8 cellular contexts compared by ENCODE assay signal in genomic region chr20:42530855-42531674, GRCh38.
A peak's percentile ranks its signal among the peaks of the same experiment; 100 is the strongest.
DNase-seq lines count a peak whose midpoint lies in the region; ATAC-seq and TF ChIP-seq lines count a peak whose summit lies in the region.

No MANE protein-coding gene starts in this region.

- no peaks in the 10 kb centered on the region for H3K27me3 ChIP-seq in HL-60 (ENCODE audit: insufficient read depth, poor library complexity, severe bottlenecking)
- no peaks in the 10 kb centered on the region for H3K27me3 ChIP-seq in iPS DF 6.9 (ENCODE audit: control insufficient read depth, insufficient read depth, low read length)

- WGBS in iPS DF 6.9 (ENCODE audit: insufficient coverage, insufficient read length) = no CpG with 5 or more reads among the region's 10 CpGs

- H3K4me1 Mint-ChIP-seq in T-helper 17 cell = no peaks in the 10 kb centered on the region

- H3K4me3 Mint-ChIP-seq in T-helper 17 cell = no peak overlapping the region

- peaks cover 2% of the 10 kb centered on the region for H3K36me3 Mint-ChIP-seq in T-helper 17 cell (ENCODE audit: low read depth)

- DNase-seq in DMS 273 treated with DMSO at 0.1 percent for 48 hours (lab: John Stamatoyannopoulos, UW) = peak; percentile 5
- peak in 1 of 2 experiments; percentile 5 for DNase-seq in HL-60 (ENCODE audit: low read depth in 1 of 2, low spot score in 1 of 2)
- peak; percentile 10 for DNase-seq in RPMI7951 (ENCODE audit: low read depth)
- DNase-seq in iPS DF 6.9 (ENCODE audit: low read depth, low spot score) = peak; percentile 27
- no peak for DNase-seq in T-helper 17 cell
- no peak for DNase-seq in stimulated activated CD4-positive, alpha-beta T cell treated with anti-CD3 and anti-CD28 coated beads, Interleukin-2, amount 100 ng/mL, for 48 hours
- no peak for DNase-seq in ureter (ENCODE audit: low spot score)

- ATAC-seq in T-helper 17 cell = no peak
- no peak for ATAC-seq in GM19023 (IDR thresholded peaks at IDR 0.05; ENCODE audit: unreplicated experiment)

- no peak overlapping the region for H3K27ac ChIP-seq in HL-60 (replicated peaks)
- H3K27ac ChIP-seq in iPS DF 6.9 (ENCODE audit: low read length) = no peak overlapping the region

- H3K4me3 ChIP-seq in HL-60 (replicated peaks; ENCODE audit: insufficient read depth, low read length) = no peak overlapping the region
- H3K4me3 ChIP-seq in iPS DF 6.9 (ENCODE audit: low read length) = no peak overlapping the region

- H3K27me3 Mint-ChIP-seq in T-helper 17 cell = peaks cover 6% of the 10 kb centered on the region

- H3K4me1 ChIP-seq in iPS DF 6.9 (ENCODE audit: control insufficient read depth, insufficient read depth, low read length) = no peaks in the 10 kb centered on the region

- peak; percentile 46 for TF ChIP-seq CTCF in HL-60 (IDR thresholded peaks at IDR 0.05; ENCODE audit: insufficient read depth, low read length)

- no peak overlapping the region for H3K27ac Mint-ChIP-seq in T-helper 17 cell

- H3K36me3 ChIP-seq in iPS DF 6.9 (ENCODE audit: control insufficient read depth, insufficient read depth, low read length) = no peaks in the 10 kb centered on the region

- no peaks in the 10 kb centered on the region for H3K9me3 ChIP-seq in iPS DF 6.9 (ENCODE audit: control insufficient read depth, insufficient read depth, low read length)
- no peaks in the 10 kb centered on the region for H3K9me3 ChIP-seq in T-helper 17 cell (ENCODE audit: control insufficient read depth, low read length, poor library complexity, severe bottlenecking)

Comparison
In these comparisons a context has a peak if more than half of its experiments do, and no peak if none do; other contexts are left out.
1. DNase-seq: peak in DMS 273 treated with DMSO at 0.1 percent for 48 hours (single experiment), RPMI7951 (single experiment) and iPS DF 6.9 (single experiment); none in T-helper 17 cell (0 of 3), stimulated activated CD4-positive, alpha-beta T cell treated with anti-CD3 and anti-CD28 coated beads, Interleukin-2, amount 100 ng/mL, for 48 hours (0 of 2) and ureter (single experiment).